In genomic region chr4:14582658-14583057, GRCh38 we compare ENCODE assay signal across 24 cellular contexts.
DNase-seq lines count a peak whose midpoint lies in the region; ATAC-seq and TF ChIP-seq lines count a peak whose summit lies in the region.
"Had no signal": no experiment of that assay in that cellular context is flagged by ENCODE, and none has a peak within 500 bp of the region (broad histone marks: within the 10 kb centered on the region; RNA-seq: fewer than 3 reads in every experiment).

No MANE protein-coding gene starts in this region.

- DNase-seq in NCI-H748 (lab: John Stamatoyannopoulos, UW; ENCODE audit: unreplicated experiment) (peak; percentile 20), NCI-H748 treated with DMSO at 0.1 percent for 48 hours (lab: John Stamatoyannopoulos, UW) (no peak), PC-3 (no peak), medulla oblongata (ENCODE audit: extremely low spot score) (peak; percentile 4), osteoblast (ENCODE audit: insufficient read length, low spot score, missing footprints) (no peak), tibial nerve (ENCODE audit: low spot score in 2 of 2) (no peak), type B pancreatic cell (ENCODE audit: extremely low spot score, unreplicated experiment) (no peak)
- DNase-seq: 8988T; Caco-2; CD4-positive, alpha-beta memory T cell; DMS 273 treated with DMSO at 0.1 percent for 48 hours; DMS79 treated with DMSO at 0.1 percent for 48 hours; GOT3; IMR-90; NCI-H1105; NCI-H187; NCI-H510A treated with DMSO at 0.1 percent for 48 hours; OCI-M1; SHP77 had no signal

- no peak for TF ChIP-seq EP300 in tibial nerve (IDR thresholded peaks at IDR 0.05)

- no peaks in the 10 kb centered on the region for H3K36me3 Mint-ChIP-seq in type B pancreatic cell
- H3K36me3 Mint-ChIP-seq: CD4-positive, alpha-beta memory T cell had no signal

- H3K36me3 ChIP-seq in PC-3 (ENCODE audit: low read depth, low read length), result no peaks in the 10 kb centered on the region
- H3K36me3 ChIP-seq in osteoblast (ENCODE audit: insufficient read depth, low read length), result no peaks in the 10 kb centered on the region
- H3K36me3 ChIP-seq in tibial nerve, result no peaks in the 10 kb centered on the region
- H3K36me3 ChIP-seq: BLaER1 treated with 17β-estradiol and CSF1 and Interleukin-3, amounts not matched to agents 10 nM and 100 nM had no signal

- H3K79me2 ChIP-seq in PC-3 (ENCODE audit: low read length) (no peaks in the 10 kb centered on the region), osteoblast (ENCODE audit: insufficient read depth, low read length) (no peaks in the 10 kb centered on the region)

- no peak overlapping the region for H3K27ac Mint-ChIP-seq in type B pancreatic cell
- H3K27ac Mint-ChIP-seq: CD4-positive, alpha-beta memory T cell had no signal

- H3K9me2 ChIP-seq in PC-3 (replicated peaks; ENCODE audit: low read length), result no peaks in the 10 kb centered on the region

- POLR2A ChIA-PET in PC-3 (lab: Charles Lee; ENCODE audit: unreplicated experiment), result no interaction called here

- H3K4me3 Mint-ChIP-seq in type B pancreatic cell, result no peak overlapping the region
- H3K4me3 Mint-ChIP-seq: CD4-positive, alpha-beta memory T cell had no signal

- H3K27me3 ChIP-seq in PC-3 (ENCODE audit: low read length) (no peaks in the 10 kb centered on the region), osteoblast (ENCODE audit: insufficient read depth, low read length) (no peaks in the 10 kb centered on the region), tibial nerve (no peaks in the 10 kb centered on the region)
- H3K27me3 ChIP-seq: BLaER1 treated with 17β-estradiol and CSF1 and Interleukin-3, amounts not matched to agents 10 nM and 100 nM had no signal

- peaks cover 9% of the 10 kb centered on the region for H3K4me1 ChIP-seq in PC-3 (ENCODE audit: insufficient read depth, low read length)
- no peaks in the 10 kb centered on the region for H3K4me1 ChIP-seq in osteoblast (ENCODE audit: insufficient read depth, low read length)
- no peaks in the 10 kb centered on the region for H3K4me1 ChIP-seq in tibial nerve
- H3K4me1 ChIP-seq: BLaER1 treated with 17β-estradiol and CSF1 and Interleukin-3, amounts not matched to agents 10 nM and 100 nM; Caco-2 had no signal

- no TSS peak for BruUV-seq in PC-3 (replicated peaks; lab: Mats Ljungman, UMichigan)

- no peaks in the 10 kb centered on the region for H3K9me3 ChIP-seq in PC-3 (ENCODE audit: low read length)
- H3K9me3 ChIP-seq in osteoblast (ENCODE audit: low read depth, low read length), result no peaks in the 10 kb centered on the region
- no peaks in the 10 kb centered on the region for H3K9me3 ChIP-seq in tibial nerve
- H3K9me3 ChIP-seq: Caco-2 had no signal

- H3K27ac ChIP-seq in PC-3 (ENCODE audit: low read length) (peak overlapping the region; percentile 11; the same call in 1 of the 2 replicates), osteoblast (ENCODE audit: low read depth, low read length) (no peak overlapping the region), tibial nerve (no peak overlapping the region)
- H3K27ac ChIP-seq: BLaER1 treated with 17β-estradiol and CSF1 and Interleukin-3, amounts not matched to agents 10 nM and 100 nM; KMS-11; SK-N-MC had no signal

- no peaks in the 10 kb centered on the region for H3F3A ChIP-seq in PC-3 (ENCODE audit: low read length, unreplicated experiment)

- no peaks in the 10 kb centered on the region for H3K4me1 Mint-ChIP-seq in type B pancreatic cell (ENCODE audit: unreplicated experiment)
- H3K4me1 Mint-ChIP-seq: CD4-positive, alpha-beta memory T cell had no signal

- H3K27me3 Mint-ChIP-seq in type B pancreatic cell, result no peaks in the 10 kb centered on the region

- H4K20me1 ChIP-seq in PC-3 (ENCODE audit: low read length), result no peaks in the 10 kb centered on the region
- H4K20me1 ChIP-seq in osteoblast (ENCODE audit: insufficient read depth, low read length), result no peaks in the 10 kb centered on the region
- H4K20me1 ChIP-seq: BLaER1 treated with 17β-estradiol and CSF1 and Interleukin-3, amounts not matched to agents 10 nM and 100 nM had no signal

- intact Hi-C loops in PC-3 (cut with micrococcal nuclease), result no loop called here

- no peak overlapping the region for H2AFZ ChIP-seq in PC-3 (ENCODE audit: low read length)
- H2AFZ ChIP-seq in osteoblast (ENCODE audit: low read length), result no peak overlapping the region

- H3K4me3 ChIP-seq in PC-3 (ENCODE audit: low read length) (no peak overlapping the region), osteoblast (ENCODE audit: insufficient read depth, low read length) (no peak overlapping the region), tibial nerve (no peak overlapping the region)
- H3K4me3 ChIP-seq: BLaER1 treated with 17β-estradiol and CSF1 and Interleukin-3, amounts not matched to agents 10 nM and 100 nM; SK-N-MC had no signal

- ATAC-seq in HG02885 (IDR thresholded peaks at IDR 0.05; ENCODE audit: poor library complexity, unreplicated experiment) (peak; percentile 61), PC-3 (no peak)
- ATAC-seq: HCT116 had no signal

- H3K4me2 ChIP-seq in PC-3 (ENCODE audit: low read length), result no peak overlapping the region
- H3K4me2 ChIP-seq in osteoblast (ENCODE audit: insufficient read depth, low read length), result no peak overlapping the region
- H3K4me2 ChIP-seq: BLaER1 treated with 17β-estradiol and CSF1 and Interleukin-3, amounts not matched to agents 10 nM and 100 nM; KMS-11 had no signal

- TF ChIP-seq POLR2A in tibial nerve (IDR thresholded peaks at IDR 0.05), result no peak

- WGBS in tibial nerve, 2 donors, result 64 to 75% methylated on average over 2 of the region's 2 CpGs

- no peaks in the 10 kb centered on the region for H3K9me3 Mint-ChIP-seq in type B pancreatic cell

- CTCF ChIA-PET in PC-3 (lab: Charles Lee), result no interaction called here

- H3K9ac ChIP-seq in PC-3 (ENCODE audit: low read length), result no peak overlapping the region
- H3K9ac ChIP-seq: BLaER1 treated with 17β-estradiol and CSF1 and Interleukin-3, amounts not matched to agents 10 nM and 100 nM; KMS-11 had no signal

- TF ChIP-seq CTCF in PC-3 (conservative IDR thresholded peaks at IDR 0.05; ENCODE audit: low read depth, low read length) (no peak), osteoblast (IDR thresholded peaks at IDR 0.05; ENCODE audit: extremely low read depth, low read depth, low read length) (no peak), tibial nerve (IDR thresholded peaks at IDR 0.05) (no peak), type B pancreatic cell (conservative IDR thresholded peaks at IDR 0.05) (no peak)

Comparison
In these comparisons a context has a peak if more than half of its experiments do, and no peak if none do; other contexts are left out.
1. DNase-seq: peak in NCI-H748 (single experiment) and medulla oblongata (single experiment); none in NCI-H748 treated with DMSO at 0.1 percent for 48 hours (single experiment), PC-3 (single experiment), osteoblast (single experiment), tibial nerve (0 of 2) and type B pancreatic cell (single experiment).